8 cellular contexts compared by ENCODE assay signal in genomic region chr16:11783319-11784047, GRCh38. TPM values are rescaled to one million over a fixed set of nuclear protein-coding genes. Genes with fewer than 3 reads are reported as not detected.
A peak's percentile ranks its signal among the peaks of the same experiment; 100 is the strongest.
DNase-seq lines count a peak whose midpoint lies in the region; ATAC-seq, FAIRE-seq and TF ChIP-seq lines count a peak whose summit lies in the region.

No MANE protein-coding gene starts in this region.

- FAIRE-seq in GM12892 (lab: Jason Lieb, UNC), result peak; percentile 89

- H3K4me1 ChIP-seq in Panc1 (ENCODE audit: control insufficient read depth, insufficient read depth, low read length) (peaks cover 43% of the 10 kb centered on the region), ascending aorta (peaks cover 2 to 41% of the 10 kb centered on the region in 2 donors), suprapubic skin (peaks cover 31% of the 10 kb centered on the region)

- TF ChIP-seq CTCF in Panc1 (IDR thresholded peaks at IDR 0.05) (no peak), ascending aorta (IDR thresholded peaks at IDR 0.05) (no peak), suprapubic skin (IDR thresholded peaks at IDR 0.05) (no peak)

- no peaks in the 10 kb centered on the region for H3K27me3 ChIP-seq in Panc1 (ENCODE audit: control insufficient read depth, insufficient read depth, low read length)
- H3K27me3 ChIP-seq in ascending aorta, result no peaks in the 10 kb centered on the region
- no peaks in the 10 kb centered on the region for H3K27me3 ChIP-seq in layer of hippocampus (ENCODE audit: control insufficient read depth, insufficient read depth, low read length)
- no peaks in the 10 kb centered on the region for H3K27me3 ChIP-seq in suprapubic skin

- 16% methylated on average over 5 of the region's 5 CpGs for WGBS in suprapubic skin

- BruUV-seq in Panc1 (replicated peaks; lab: Mats Ljungman, UMichigan), result no TSS peak

- no peak for TF ChIP-seq EP300 in suprapubic skin (IDR thresholded peaks at IDR 0.05)

- intact Hi-C loops in Panc1 (cut with micrococcal nuclease; ENCODE audit: unreplicated experiment) (no loop called here), ascending aorta (cut with DNase I) (loop anchor here (2.0 kb wide), 1 partner anchor 13 kb away; the partner anchor contains the start of gene ZC3H7A)

- DNase-seq in GM12892 (ENCODE audit: insufficient read length), result no peak
- DNase-seq in H4 (ENCODE audit: low spot score), result peak; percentile 21
- DNase-seq in Panc1 (ENCODE audit: low read depth, low spot score), result no peak
- no peak for DNase-seq in ascending aorta (ENCODE audit: low spot score in 2 of 2)
- DNase-seq in suprapubic skin (ENCODE audit: low spot score in 2 of 2), result no peak
- DNase-seq in GOT3 (lab: John Stamatoyannopoulos, UW), result no peak
- no peak for DNase-seq in RKO (ENCODE audit: low spot score)

- CTCF ChIA-PET in Panc1 (lab: Charles Lee), result no interaction called here

- POLR2A ChIA-PET in Panc1 (lab: Charles Lee), result interaction anchor here (0.7 kb wide), 1 partner anchor 23 kb away, joined by 3 read pairs; no protein-coding TSS in a partner anchor

- TF ChIP-seq POLR2A in GM12892 (IDR thresholded peaks at IDR 0.05; ENCODE audit: low read depth, low read length), result peak; percentile 51; the same call in 1 of the 2 replicates
- no peak for TF ChIP-seq POLR2A in suprapubic skin (IDR thresholded peaks at IDR 0.05)

- peak overlapping the region; percentile 88 for H3K27ac ChIP-seq in Panc1 (ENCODE audit: low read length)
- peak overlapping the region; percentile 88 to 90 for H3K27ac ChIP-seq in ascending aorta
- peak overlapping the region; percentile 71 for H3K27ac ChIP-seq in layer of hippocampus (ENCODE audit: low read depth, low read length)
- peak overlapping the region; percentile 69 for H3K27ac ChIP-seq in suprapubic skin

- ATAC-seq in Panc1, result peak; percentile 71

- in situ Hi-C loops in Panc1 (cut with HindIII; ENCODE audit: low pct_unique_long_range_greater_than_20kb, low sequenced_read_pairs), result no loop called here

- H3K36me3 ChIP-seq in Panc1 (ENCODE audit: control insufficient read depth, insufficient read depth, low read length) (peaks cover 9% of the 10 kb centered on the region), ascending aorta (peaks cover 11 to 18% of the 10 kb centered on the region in 2 donors), suprapubic skin (peaks cover 4% of the 10 kb centered on the region)

- H3K9me3 ChIP-seq in Panc1 (ENCODE audit: control insufficient read depth, insufficient read depth, low read depth, low read length) (no peaks in the 10 kb centered on the region), ascending aorta (no peaks in the 10 kb centered on the region), suprapubic skin (no peaks in the 10 kb centered on the region)

- H3K4me3 ChIP-seq in Panc1 (ENCODE audit: low read depth in 2 of 2, low read length in 2 of 2), result peak overlapping the region; percentile 17 to 46
- peak overlapping the region; percentile 38 to 41 for H3K4me3 ChIP-seq in ascending aorta
- H3K4me3 ChIP-seq in suprapubic skin, result peak overlapping the region; percentile 10

RNA-seq across cellular contexts. Expression of gene ZC3H7A, which starts 13.6 kb away (rescaled TPM):
- polyA plus RNA-seq in GM12892 (2012; ENCODE audit: missing spikeins), result 85.5 TPM
- 16.7 and 19.4 TPM in 2 replicates for total RNA-seq in H4 (2014; rRNA removed; shearing (Covaris generic))
- 52.3 TPM for total RNA-seq in Panc1 (2021; ENCODE audit: unreplicated experiment)
- polyA plus RNA-seq in Panc1 (2012; ENCODE audit: insufficient read length), result 21.3 TPM
- 56.9 TPM for total RNA-seq in ascending aorta
- 10 to 100 TPM; 32.7 to 65.8 (median 41.9) TPM for total RNA-seq in suprapubic skin

RNA-seq across cellular contexts. Expression of gene TXNDC11, which starts 40.8 kb away (rescaled TPM):
- polyA plus RNA-seq in GM12892 (2012; ENCODE audit: missing spikeins), result 37.2 TPM
- total RNA-seq in H4 (2014; rRNA removed; shearing (Covaris generic)), result 23.7 and 24.4 TPM in 2 replicates
- total RNA-seq in Panc1 (2021; ENCODE audit: unreplicated experiment) (30.5 TPM), ascending aorta (86.5 TPM), suprapubic skin (10 to 100 TPM; 31.0 to 42.2 (median 35.1) TPM)
- 24.2 TPM for polyA plus RNA-seq in Panc1 (2012; ENCODE audit: insufficient read length)
